ENCODE assay signal across 8 cellular contexts in genomic region chr16:15949210-15950166, GRCh38. TPM values are rescaled to one million over a fixed set of nuclear protein-coding genes. Genes with fewer than 3 reads are reported as not detected.
DNase-seq lines count a peak whose midpoint lies in the region; TF ChIP-seq lines count a peak whose summit lies in the region.

Gene ABCC1 (plus strand): TSS chr16:15949616. CDS start chr16:15949752, 136 bp downstream.

- peak within 1 kb of the TSS; percentile 87 for H3K9ac ChIP-seq in HUES64 (ENCODE audit: low read depth, low read length)
- H3K9ac ChIP-seq in mammary epithelial cell (ENCODE audit: insufficient read depth, low read length): peak within 1 kb of the TSS; percentile 93

- no peaks in the 10 kb centered on the region for H4K20me1 ChIP-seq in mammary epithelial cell (ENCODE audit: insufficient read depth, low read length)

- WGBS in HUES64: under 1% methylated on average over 112 of the region's 112 CpGs
- 3% methylated on average over 13 of the region's 112 CpGs for WGBS in mammary epithelial cell (ENCODE audit: low coverage, missing lambda C conversion rate)

- H3K27me3 ChIP-seq in HUES64 (ENCODE audit: insufficient read depth, low read length): no peaks in the 10 kb centered on the region
- no peaks in the 10 kb centered on the region for H3K27me3 ChIP-seq in mammary epithelial cell (ENCODE audit: insufficient read depth, low read length)
- H3K27me3 ChIP-seq in kidney epithelial cell (ENCODE audit: control insufficient read depth, insufficient read depth, low read length): no peaks in the 10 kb centered on the region

- in situ Hi-C loops in mammary epithelial cell (cut with MboI; ENCODE audit: low sequenced_read_pairs in 2 of 2): no loop called here

- H3K79me2 ChIP-seq in mammary epithelial cell (ENCODE audit: insufficient read depth, low read length): peaks cover 50% of the 10 kb centered on the region

- DNase-seq in Ammon's horn (ENCODE audit: low spot score) (peak; percentile 25), GM19240 (ENCODE audit: insufficient read length, low spot score) (peak; percentile 71), mammary epithelial cell (peak; percentile 38), kidney epithelial cell (ENCODE audit: low read depth) (no peak), NCI-H2029 (lab: John Stamatoyannopoulos, UW) (no peak)
- peak; percentile 40 for DNase-seq in stimulated activated CD4-positive, alpha-beta T cell treated with anti-CD3 and anti-CD28 coated beads, Interleukin-1b, Interleukin-23, amount 100 ng/mL, for 48 hours

- BruUV-seq in mammary epithelial cell (replicated peaks; lab: Mats Ljungman, UMichigan): no TSS peak

- H2AFZ ChIP-seq in mammary epithelial cell (ENCODE audit: low read depth, low read length): peak within 1 kb of the TSS; percentile 84

- H3K9me3 ChIP-seq in HUES64 (ENCODE audit: insufficient read depth, low read depth, low read length) (no peaks in the 10 kb centered on the region), mammary epithelial cell (replicated peaks; ENCODE audit: insufficient read depth, low read length) (no peaks in the 10 kb centered on the region)

- dilution Hi-C loops in mammary epithelial cell (cut with HindIII; ENCODE audit: low sequenced_read_pairs): no loop called here

- H3K4me2 ChIP-seq in mammary epithelial cell (ENCODE audit: insufficient read depth, low read depth, low read length): peak within 1 kb of the TSS; percentile 87

- intact Hi-C loops in mammary epithelial cell (cut with micrococcal nuclease): loop anchor here (1.0 to 5.0 kb wide), 3 partner anchors 61 to 74 kb away; partner anchors contain the start of gene CEP20

- TF ChIP-seq CTCF in VCaP (conservative IDR thresholded peaks at IDR 0.05): 0 out of 2 replicates have a peak, but pooled peaks have one; percentile 8
- no peak for TF ChIP-seq CTCF in mammary epithelial cell (conservative IDR thresholded peaks at IDR 0.05 in 1 of 2, IDR thresholded peaks at IDR 0.05 in 1 of 2; ENCODE audit: extremely low read depth in 1 of 2, insufficient read depth in 1 of 2, low read depth in 1 of 2, low read length in 2 of 2)
- TF ChIP-seq CTCF in kidney epithelial cell (IDR thresholded peaks at IDR 0.05; ENCODE audit: insufficient read depth, low read length, poor library complexity, severe bottlenecking): peak; percentile 5

- H3K27ac ChIP-seq in HUES64 (ENCODE audit: low read depth, low read length) (peak within 1 kb of the TSS; percentile 54), VCaP (peak within 1 kb of the TSS; percentile 81), mammary epithelial cell (ENCODE audit: insufficient read depth, low read depth, low read length) (peak within 1 kb of the TSS; percentile 87)

- H3K4me3 ChIP-seq in HUES64 (ENCODE audit: low read length): peak within 1 kb of the TSS; percentile 87
- H3K4me3 ChIP-seq in mammary epithelial cell (replicated peaks in 1 of 3; ENCODE audit: insufficient read depth in 1 of 3, low read depth in 2 of 3, low read length in 3 of 3): peak within 1 kb of the TSS; percentile 71 to 90 (median 79)
- H3K4me3 ChIP-seq in kidney epithelial cell (ENCODE audit: low read depth, low read length): peak within 1 kb of the TSS; percentile 92

- CTCF ChIA-PET in mammary epithelial cell (lab: Charles Lee; ENCODE audit: low non-redundant PET): interaction anchor here (0.6 to 0.7 kb wide), 2 partner anchors 40 to 61 kb away, joined by 5 to 9 read pairs; partner anchors contain the start of gene CEP20

- H3K36me3 ChIP-seq in HUES64 (ENCODE audit: insufficient read depth, low read length): no peaks in the 10 kb centered on the region
- no peaks in the 10 kb centered on the region for H3K36me3 ChIP-seq in mammary epithelial cell (ENCODE audit: insufficient read depth, low read length)
- no peaks in the 10 kb centered on the region for H3K36me3 ChIP-seq in kidney epithelial cell (ENCODE audit: control insufficient read depth, insufficient read depth, low read length)

- H3K4me1 ChIP-seq in HUES64 (ENCODE audit: insufficient read depth, low read length) (peaks cover 12% of the 10 kb centered on the region), mammary epithelial cell (ENCODE audit: insufficient read depth, low read length) (peaks cover 27% of the 10 kb centered on the region)

RNA-seq across cellular contexts. Expression of gene ABCC1, which starts in this region (rescaled TPM):
- polyA plus RNA-seq in HUES64 (2013, experiment 1 of 2): 20.3 TPM
- polyA plus RNA-seq in HUES64 (2013, experiment 2 of 2): 26.2 TPM
- total RNA-seq in mammary epithelial cell: 10 to 100 TPM; 45.5 to 47.2 TPM
- 25.3 TPM for polyA plus RNA-seq in mammary epithelial cell
- polyA minus RNA-seq in mammary epithelial cell: 137 TPM
- total RNA-seq in kidney epithelial cell: 24.9 and 27.2 TPM in 2 replicates

Comparison
In these comparisons a context has a peak if more than half of its experiments do, and no peak if none do; other contexts are left out.
1. DNase-seq: peak in Ammon's horn (single experiment), GM19240 (single experiment), mammary epithelial cell (single experiment) and stimulated activated CD4-positive, alpha-beta T cell treated with anti-CD3 and anti-CD28 coated beads, Interleukin-1b, Interleukin-23, amount 100 ng/mL, for 48 hours (single experiment); none in kidney epithelial cell (single experiment) and NCI-H2029 (single experiment).
2. CTCF ChIP-seq: peak in VCaP (single experiment) and kidney epithelial cell (single experiment); none in mammary epithelial cell (0 of 2).
3. Peak in every context shown above with its lines, with median percentiles within 50 percentile points of each other: H3K27ac ChIP-seq and H3K4me3 ChIP-seq.